In genomic region chr19:55340144-55340783, GRCh38 we compare ENCODE assay signal across 8 cellular contexts. TPM values are rescaled to one million over a fixed set of nuclear protein-coding genes. Genes with fewer than 3 reads are reported as not detected.
DNase-seq lines count a peak whose midpoint lies in the region; TF ChIP-seq lines count a peak whose summit lies in the region.

No MANE protein-coding gene starts in this region.

- H4K5ac ChIP-seq in mesendoderm (ENCODE audit: low read length), result no peak overlapping the region

- WGBS in mesendoderm (ENCODE audit: extremely low coverage, insufficient coverage, low lambda C conversion rate), result no CpG with 5 or more reads among the region's 15 CpGs

- no peak for TF ChIP-seq CTCF in LNCaP clone FGC (IDR thresholded peaks at IDR 0.05; ENCODE audit: control insufficient read depth, extremely low read depth, insufficient read depth)
- TF ChIP-seq CTCF in brain microvascular endothelial cell (IDR thresholded peaks at IDR 0.05; ENCODE audit: low read depth, low read length, missing control alignments), result no peak
- no peak for TF ChIP-seq CTCF in vagina (IDR thresholded peaks at IDR 0.05)

- H3K9ac ChIP-seq in BLaER1 (peak overlapping the region; percentile 89), mesendoderm (ENCODE audit: low read length) (peak overlapping the region; percentile 98)

- H3K9me3 ChIP-seq in BLaER1 (no peaks in the 10 kb centered on the region), vagina (no peaks in the 10 kb centered on the region)

- H2BK120ac ChIP-seq in mesendoderm (ENCODE audit: low read depth, low read length), result no peak overlapping the region

- peaks cover 2% of the 10 kb centered on the region for H3K79me1 ChIP-seq in mesendoderm (ENCODE audit: low read length)

- H3K56ac ChIP-seq in mesendoderm (ENCODE audit: low read length), result peak overlapping the region; percentile 91

- H2BK5ac ChIP-seq in mesendoderm (ENCODE audit: low read length), result peak overlapping the region; percentile 81

- intact Hi-C loops in vagina (cut with DNase I) (loop anchor here (2.0 kb wide), 1 partner anchor 45 kb away; the partner anchor contains the start of genes RPL28 and TMEM238), posterior vena cava (cut with DNase I) (no loop called here)

- peaks cover 49% of the 10 kb centered on the region for H3K4me1 ChIP-seq in BLaER1
- no peaks in the 10 kb centered on the region for H3K4me1 ChIP-seq in mesendoderm (ENCODE audit: control insufficient read depth, low read depth, low read length)
- peaks cover 31% of the 10 kb centered on the region for H3K4me1 ChIP-seq in vagina

- H4K20me1 ChIP-seq in BLaER1, result peaks cover 13% of the 10 kb centered on the region

- peak overlapping the region; percentile 89 for H3K27ac ChIP-seq in BLaER1
- peak overlapping the region; percentile 44 for H3K27ac ChIP-seq in brain microvascular endothelial cell
- peak overlapping the region; percentile 68 for H3K27ac ChIP-seq in mesendoderm (ENCODE audit: low read depth, low read length)
- H3K27ac ChIP-seq in vagina, result peak overlapping the region; percentile 84

- peak overlapping the region; percentile 66 for H3K4ac ChIP-seq in mesendoderm (ENCODE audit: low read depth, low read length)

- H2AK5ac ChIP-seq in mesendoderm (ENCODE audit: low read length), result peak overlapping the region; percentile 98

- H3K4me3 ChIP-seq in BLaER1 (peak overlapping the region; percentile 84), LNCaP clone FGC (ENCODE audit: low read depth, low read length) (peak overlapping the region; percentile 97), brain microvascular endothelial cell (ENCODE audit: low read depth, low read length) (peak overlapping the region; percentile 69), mesendoderm (ENCODE audit: low read length) (peak overlapping the region; percentile 44), vagina (peak overlapping the region; percentile 61 to 68)

- no peak for TF ChIP-seq POLR2A in vagina (IDR thresholded peaks at IDR 0.05)

- in situ Hi-C loops in brain microvascular endothelial cell (cut with HindIII; ENCODE audit: low pct_ligation_motif_present, low sequenced_read_pairs) (no loop called here), ACHN (cut with HindIII; ENCODE audit: low pct_ligation_motif_present, low pct_unique_long_range_greater_than_20kb, low sequenced_read_pairs) (no loop called here)

- no peak overlapping the region for H2BK15ac ChIP-seq in mesendoderm (replicated peaks; ENCODE audit: low read depth)

- H3K79me2 ChIP-seq in mesendoderm (ENCODE audit: control insufficient read depth, insufficient read depth, low read length), result no peaks in the 10 kb centered on the region

- DNase-seq in LNCaP clone FGC (ENCODE audit: low read depth), result no peak
- DNase-seq in brain microvascular endothelial cell, result no peak
- peak; percentile 45 for DNase-seq in mesendoderm
- DNase-seq in vagina (ENCODE audit: extremely low spot score in 2 of 2), result no peak
- no peak for DNase-seq in posterior vena cava (ENCODE audit: low spot score)
- DNase-seq in ACHN, result no peak
- no peak for DNase-seq in DMS 273 treated with DMSO at 0.1 percent for 48 hours (lab: John Stamatoyannopoulos, UW)

- H4K8ac ChIP-seq in mesendoderm (ENCODE audit: low read depth, low read length), result peak overlapping the region; percentile 87

- H3K27me3 ChIP-seq in BLaER1 (no peaks in the 10 kb centered on the region), brain microvascular endothelial cell (replicated peaks) (no peaks in the 10 kb centered on the region), mesendoderm (ENCODE audit: insufficient read depth, low read length, poor library complexity) (no peaks in the 10 kb centered on the region), vagina (no peaks in the 10 kb centered on the region)

- H3K18ac ChIP-seq in mesendoderm (ENCODE audit: low read length), result peak overlapping the region; percentile 31

- H3K4me2 ChIP-seq in BLaER1, result peak overlapping the region; percentile 99
- H3K4me2 ChIP-seq in mesendoderm (ENCODE audit: low read length), result peak overlapping the region; percentile 91

- H3K23ac ChIP-seq in mesendoderm (ENCODE audit: low read length), result peak overlapping the region; percentile 97

- peaks cover 39% of the 10 kb centered on the region for H3K36me3 ChIP-seq in BLaER1
- no peaks in the 10 kb centered on the region for H3K36me3 ChIP-seq in brain microvascular endothelial cell (replicated peaks)
- H3K36me3 ChIP-seq in mesendoderm (ENCODE audit: control insufficient read depth, insufficient read depth, low read length), result no peaks in the 10 kb centered on the region
- no peaks in the 10 kb centered on the region for H3K36me3 ChIP-seq in vagina

RNA-seq across cellular contexts. Expression of gene KMT5C, which starts 0.6 kb away (rescaled TPM):
- polyA plus RNA-seq in mesendoderm (2013, experiment 1 of 2), result 9.3 TPM
- 8.7 TPM for polyA plus RNA-seq in mesendoderm (2013, experiment 2 of 2)
- total RNA-seq in vagina, result 19.2 TPM
- 1 to 10 TPM; 3.9 to 6.3 TPM for total RNA-seq in posterior vena cava

RNA-seq across cellular contexts. Expression of gene COX6B2, which starts 14.3 kb away (rescaled TPM):
- 0.10 TPM for polyA plus RNA-seq in mesendoderm (2013, experiment 1 of 2)
- 0.10 TPM for polyA plus RNA-seq in mesendoderm (2013, experiment 2 of 2)
- total RNA-seq in vagina (5.2 TPM), posterior vena cava (1 to 10 TPM in 1 of 2 donors, not detected in 1; 1.3 TPM)

RNA-seq across cellular contexts. Expression of gene TMEM150B, which starts 15.1 kb away (rescaled TPM):
- polyA plus RNA-seq in mesendoderm (2013, experiment 1 of 2), result not detected
- polyA plus RNA-seq in mesendoderm (2013, experiment 2 of 2), result 0.08 TPM
- total RNA-seq in vagina (not detected), posterior vena cava (1 to 10 TPM; 1.9 to 5.4 TPM)

RNA-seq across cellular contexts. Expression of gene GARIN5B, which starts 22.8 kb away (rescaled TPM):
- not detected for polyA plus RNA-seq in mesendoderm (2013, experiment 1 of 2)
- 0.01 TPM for polyA plus RNA-seq in mesendoderm (2013, experiment 2 of 2)
- not detected for total RNA-seq in vagina
- total RNA-seq in posterior vena cava, result not detected

RNA-seq across cellular contexts. Expression of gene IL11, which starts 30.0 kb away (rescaled TPM):
- 0.84 TPM for polyA plus RNA-seq in mesendoderm (2013, experiment 1 of 2)
- 0.41 TPM for polyA plus RNA-seq in mesendoderm (2013, experiment 2 of 2)
- total RNA-seq in vagina (not detected), posterior vena cava (not detected)

Comparison
In these comparisons a context has a peak if more than half of its experiments do, and no peak if none do; other contexts are left out.
1. H3K4me3 ChIP-seq: peak in every context shown above with its lines; median percentile 97 in LNCaP clone FGC; 84 in BLaER1; 69 in brain microvascular endothelial cell; 64 in vagina; 44 in mesendoderm.